ENCODE assay signal across 1 cellular context in the genomic region with DNA sequence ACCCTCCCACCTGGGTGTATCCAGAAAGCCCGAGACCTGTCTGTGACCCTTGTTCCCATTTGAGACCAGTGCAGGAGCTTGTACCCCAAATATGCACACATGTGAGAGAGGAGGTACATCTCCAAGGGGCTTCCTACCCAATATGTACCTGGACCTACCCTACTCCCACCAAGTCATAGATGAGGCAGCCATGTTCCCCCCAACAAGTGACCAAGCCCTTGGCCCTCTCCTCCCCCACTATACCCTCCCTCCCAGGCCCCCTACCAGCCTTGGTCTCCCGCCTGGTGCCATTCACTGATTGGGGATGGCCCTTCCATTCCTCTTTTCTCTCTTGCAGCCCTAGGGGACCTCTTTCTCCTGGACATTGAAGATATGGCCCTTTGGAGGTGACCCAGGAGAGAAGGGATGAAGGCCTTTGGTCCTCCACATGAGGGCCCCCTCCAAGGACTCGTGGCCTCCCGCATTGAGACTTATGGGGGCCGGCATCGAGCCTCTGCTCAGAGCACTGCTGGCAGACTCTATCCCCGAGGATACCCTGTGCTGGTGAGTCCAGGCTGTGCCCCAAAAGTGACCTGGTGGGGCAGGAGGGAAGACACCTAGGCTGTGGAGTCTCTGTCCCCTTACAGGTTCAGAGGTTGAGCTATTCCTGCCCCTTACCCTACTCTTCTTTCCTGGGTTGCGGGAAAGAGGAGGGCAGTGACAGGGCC.
A peak's percentile ranks its signal among the peaks of the same experiment; 100 is the strongest.
TF ChIP-seq lines count a peak whose summit lies in the region.

No MANE protein-coding gene starts in this region.

TF ChIP-seq in A549, 52 proteins besides CTCF, POLR2A, EP300 and RAD21:
- TF ChIP-seq ZSCAN20 (CRISPR knock-in tag; IDR thresholded peaks at IDR 0.05) = no peak
- no peak for TF ChIP-seq RARB (CRISPR knock-in tag; IDR thresholded peaks at IDR 0.05)
- TF ChIP-seq MAZ (IDR thresholded peaks at IDR 0.05; ENCODE audit: borderline replicate concordance, low read depth, low read length) = no peak
- TF ChIP-seq ELK1 (IDR thresholded peaks at IDR 0.05; ENCODE audit: low read depth, low read length) = no peak
- TF ChIP-seq JUNB (IDR thresholded peaks at IDR 0.05) = no peak
- no peak for TF ChIP-seq BHLHE40 (IDR thresholded peaks at IDR 0.05; ENCODE audit: low read depth, low read length)
- TF ChIP-seq CBX2 (IDR thresholded peaks at IDR 0.05; ENCODE audit: borderline replicate concordance, low read depth) = no peak
- TF ChIP-seq NFE2L2 (conservative IDR thresholded peaks at IDR 0.05; ENCODE audit: low read length) = no peak
- no peak for TF ChIP-seq RCOR1 (IDR thresholded peaks at IDR 0.05; ENCODE audit: low read depth, low read length)
- no peak for TF ChIP-seq KDM5A (IDR thresholded peaks at IDR 0.05)
- peak; percentile 78; the same call in 1 of the 2 replicates for TF ChIP-seq POLR2AphosphoS2 (conservative IDR thresholded peaks at IDR 0.05; ENCODE audit: low read length)
- TF ChIP-seq FOSL2 (IDR thresholded peaks at IDR 0.05) = no peak
- TF ChIP-seq FOSL2 (CRISPR knock-in tag; IDR thresholded peaks at IDR 0.05) = no peak
- TF ChIP-seq SREBF2 (IDR thresholded peaks at IDR 0.05) = no peak
- TF ChIP-seq TFCP2L1 (CRISPR knock-in tag; IDR thresholded peaks at IDR 0.05) = 0 out of 2 replicates have a peak, but pooled peaks have one; percentile 37
- no peak for TF ChIP-seq HES2 (IDR thresholded peaks at IDR 0.05)
- TF ChIP-seq HEYL (CRISPR knock-in tag; IDR thresholded peaks at IDR 0.05) = no peak
